19 cellular contexts compared by ENCODE assay signal in genomic region chr9:131030239-131030977, GRCh38. TPM values are rescaled to one million over a fixed set of nuclear protein-coding genes. Genes with fewer than 3 reads are reported as not detected.
DNase-seq lines count a peak whose midpoint lies in the region; ATAC-seq, FAIRE-seq and TF ChIP-seq lines count a peak whose summit lies in the region.
"Had no signal": no experiment of that assay in that cellular context is flagged by ENCODE, and none has a peak within 500 bp of the region (broad histone marks: within the 10 kb centered on the region; RNA-seq: fewer than 3 reads in every experiment).

No MANE protein-coding gene starts in this region.

- H3K27me3 Mint-ChIP-seq in neural progenitor cell (ENCODE audit: insufficient read depth, low read depth): peaks cover 2% of the 10 kb centered on the region

- H3K4me2 ChIP-seq in H1 (ENCODE audit: insufficient read depth in 1 of 2, low read depth in 2 of 2, low read length in 2 of 2) (no peak overlapping the region), neural progenitor cell (no peak overlapping the region)
- H3K4me2 ChIP-seq: GM23338 had no signal

- H3K36me3 ChIP-seq in HUES64 (ENCODE audit: insufficient read depth, low read length) (no peaks in the 10 kb centered on the region), H1 (ENCODE audit: control insufficient read depth in 2 of 4, insufficient read depth in 4 of 4, low read length in 3 of 4) (no peaks in the 10 kb centered on the region), neural progenitor cell (no peaks in the 10 kb centered on the region), esophagus squamous epithelium (no peaks in the 10 kb centered on the region), prostate gland (no peaks in the 10 kb centered on the region)
- H3K36me3 ChIP-seq: HAP-1 had no signal

- H3K9ac ChIP-seq in HUES64 (ENCODE audit: low read depth, low read length): peak overlapping the region; percentile 20; the same call in 1 of the 2 replicates
- no peak overlapping the region for H3K9ac ChIP-seq in H1 (replicated peaks in 1 of 4; ENCODE audit: extremely low read depth in 1 of 4, low read depth in 3 of 4, low read length in 3 of 4)
- no peak overlapping the region for H3K9ac ChIP-seq in neural progenitor cell

- POLR2A ChIA-PET in H1 (lab: Charles Lee; ENCODE audit: partially characterized antibody): interaction anchor here (1.1 to 1.5 kb wide), 2 partner anchors 8 to 19 kb away, joined by 3 to 5 read pairs; no protein-coding TSS in a partner anchor

- 88% methylated on average over 13 of the region's 13 CpGs for WGBS in HUES64
- WGBS in H1 (ENCODE audit: extremely low coverage in 1 of 2, insufficient coverage in 1 of 2, insufficient read length in 1 of 2, insufficient replicate concordance in 2 of 2, low coverage in 1 of 2, low lambda C conversion rate in 2 of 2, missing lambda C conversion rate in 1 of 2), 2 experiments: 89% methylated on average over 13 of the region's 13 CpGs; no CpG with 5 or more reads in 1 of the 2 experiments
- WGBS in esophagus squamous epithelium, 2 donors: 83 to 91% methylated on average over 4 to 10 of the region's 13 CpGs
- 84% methylated on average over 13 of the region's 13 CpGs for WGBS in prostate gland

- no peak overlapping the region for H2AK5ac ChIP-seq in H1 (ENCODE audit: low read depth, low read length)

- no peaks in the 10 kb centered on the region for H3K27me3 ChIP-seq in HUES64 (ENCODE audit: insufficient read depth, low read length)
- H3K27me3 ChIP-seq in H1 (replicated peaks in 1 of 4; ENCODE audit: control insufficient read depth in 3 of 4, extremely low read depth in 1 of 4, insufficient read depth in 3 of 4, low read length in 3 of 4): no peaks in the 10 kb centered on the region
- H3K27me3 ChIP-seq in neural progenitor cell: no peaks in the 10 kb centered on the region
- peaks cover 0 to 32% (median 0%) of the 10 kb centered on the region in 4 donors for H3K27me3 ChIP-seq in esophagus squamous epithelium
- H3K27me3 ChIP-seq in prostate gland (replicated peaks; ENCODE audit: insufficient read depth): no peaks in the 10 kb centered on the region

- no peak overlapping the region for H2BK12ac ChIP-seq in H1 (ENCODE audit: low read depth, low read length)

- H4K5ac ChIP-seq in H1 (ENCODE audit: insufficient read length, low read depth, low read length): no peak overlapping the region

- H3K4me3 ChIP-seq in HUES64 (ENCODE audit: low read length) (no peak overlapping the region), H1 (ENCODE audit: extremely low read depth in 1 of 4, insufficient read depth in 2 of 4, low read depth in 3 of 4, low read length in 4 of 4) (no peak overlapping the region), neural progenitor cell (no peak overlapping the region), esophagus squamous epithelium (no peak overlapping the region), prostate gland (no peak overlapping the region)
- H3K4me3 ChIP-seq: GM23338, HAP-1 had no signal

- H3K36me3 Mint-ChIP-seq in neural progenitor cell: no peaks in the 10 kb centered on the region
- H3K36me3 Mint-ChIP-seq: CD4-positive, alpha-beta memory T cell had no signal

- H3K23me2 ChIP-seq in H1 (ENCODE audit: low read depth, low read length): no peaks in the 10 kb centered on the region

- H3K4me3 Mint-ChIP-seq in neural progenitor cell: no peak overlapping the region
- H3K4me3 Mint-ChIP-seq: CD4-positive, alpha-beta memory T cell; GM23338; HFFc6 had no signal

- no peak overlapping the region for H2BK120ac ChIP-seq in H1 (replicated peaks; ENCODE audit: low read depth, low read length)

- H3K27ac Mint-ChIP-seq in neural progenitor cell: no peak overlapping the region
- H3K27ac Mint-ChIP-seq: CD4-positive, alpha-beta memory T cell; GM23338; HFFc6 had no signal

- peaks cover 16% of the 10 kb centered on the region for H3K4me1 Mint-ChIP-seq in neural progenitor cell
- H3K4me1 Mint-ChIP-seq: CD4-positive, alpha-beta memory T cell; GM23338 had no signal

- no peak overlapping the region for H2BK15ac ChIP-seq in H1 (ENCODE audit: low read length)

- FAIRE-seq in H1 (lab: Jason Lieb, UNC): no peak
- FAIRE-seq: GM12891, GM19239, H54 had no signal

- H3K23ac ChIP-seq in H1 (ENCODE audit: insufficient read length): no peak overlapping the region

- no peak overlapping the region for H3K18ac ChIP-seq in H1 (ENCODE audit: extremely low read depth, low read length)

- TF ChIP-seq EP300 in H1 (IDR thresholded peaks at IDR 0.05; ENCODE audit: borderline replicate concordance in 1 of 2, low read depth in 2 of 2, low read length in 2 of 2): no peak

- H3K4me1 ChIP-seq in HUES64 (ENCODE audit: insufficient read depth, low read length): no peaks in the 10 kb centered on the region
- H3K4me1 ChIP-seq in H1 (replicated peaks in 1 of 4; ENCODE audit: control insufficient read depth in 3 of 4, insufficient read depth in 4 of 4, low read length in 3 of 4): no peaks in the 10 kb centered on the region
- peaks cover 8% of the 10 kb centered on the region for H3K4me1 ChIP-seq in neural progenitor cell
- no peaks in the 10 kb centered on the region for H3K4me1 ChIP-seq in esophagus squamous epithelium
- no peaks in the 10 kb centered on the region for H3K4me1 ChIP-seq in prostate gland (replicated peaks)
- H3K4me1 ChIP-seq: HAP-1 had no signal

- TF ChIP-seq RAD21 in H1 (IDR thresholded peaks at IDR 0.05 in 1 of 2, conservative IDR thresholded peaks at IDR 0.05 in 1 of 2; ENCODE audit: low read depth in 2 of 2, low read length in 2 of 2): no peak

- no peak overlapping the region for H2BK5ac ChIP-seq in H1 (ENCODE audit: low read depth, low read length)

- H2AFZ ChIP-seq in H1 (ENCODE audit: low read length) (no peak overlapping the region), neural progenitor cell (replicated peaks) (peak overlapping the region; percentile 72)
- H2AFZ ChIP-seq: GM23338 had no signal

- H3K79me1 ChIP-seq in H1 (ENCODE audit: low read depth, low read length): no peaks in the 10 kb centered on the region

- DNase-seq in H1 (ENCODE audit: low read depth in 1 of 2, low spot score in 2 of 2) (no peak), neural progenitor cell (ENCODE audit: low spot score) (no peak), esophagus squamous epithelium (lab: John Stamatoyannopoulos, UW) (no peak), prostate gland (ENCODE audit: low spot score) (no peak)
- DNase-seq: C1 segment of cervical spinal cord; Calu3; CD4-positive, alpha-beta memory T cell; COR-L47; DMS53; DMS79 treated with DMSO at 0.1 percent for 48 hours; GF-D8; HFFc6 had no signal

- no peak overlapping the region for H3K14ac ChIP-seq in H1 (ENCODE audit: insufficient read length)

- no peaks in the 10 kb centered on the region for H3K9me3 Mint-ChIP-seq in neural progenitor cell
- H3K9me3 Mint-ChIP-seq: HFFc6 had no signal

- no peak overlapping the region for H3K27ac ChIP-seq in HUES64 (ENCODE audit: low read depth, low read length)
- no peak overlapping the region for H3K27ac ChIP-seq in H1 (ENCODE audit: low read depth, low read length)
- no peak overlapping the region for H3K27ac ChIP-seq in neural progenitor cell
- no peak overlapping the region for H3K27ac ChIP-seq in esophagus squamous epithelium
- H3K27ac ChIP-seq in prostate gland: no peak overlapping the region

- H3K9me3 ChIP-seq in HUES64 (ENCODE audit: insufficient read depth, low read depth, low read length) (no peaks in the 10 kb centered on the region), H1 (ENCODE audit: insufficient read depth in 2 of 2, low read depth in 1 of 2, low read length in 1 of 2) (no peaks in the 10 kb centered on the region), neural progenitor cell (ENCODE audit: low read depth) (no peaks in the 10 kb centered on the region), esophagus squamous epithelium (no peaks in the 10 kb centered on the region), prostate gland (no peaks in the 10 kb centered on the region)
- H3K9me3 ChIP-seq: HAP-1 had no signal

- no peak for TF ChIP-seq CTCF in H1 (IDR thresholded peaks at IDR 0.05; ENCODE audit: control extremely low read depth in 1 of 3, insufficient read depth in 1 of 3, low read depth in 1 of 3, low read length in 3 of 3)
- no peak for TF ChIP-seq CTCF in neural progenitor cell (IDR thresholded peaks at IDR 0.05)
- no peak for TF ChIP-seq CTCF in esophagus squamous epithelium (IDR thresholded peaks at IDR 0.05)
- TF ChIP-seq CTCF in prostate gland (IDR thresholded peaks at IDR 0.05): no peak

- intact Hi-C loops in esophagus squamous epithelium (cut with DNase I) (no loop called here), prostate gland (cut with DNase I) (no loop called here)

- no peaks in the 10 kb centered on the region for H3F3A ChIP-seq in neural progenitor cell (ENCODE audit: low read depth)

- H3K79me2 ChIP-seq in H1 (ENCODE audit: control insufficient read depth in 1 of 2, insufficient read depth in 2 of 2, low read length in 2 of 2) (no peaks in the 10 kb centered on the region), neural progenitor cell (ENCODE audit: low read depth) (no peaks in the 10 kb centered on the region)

- H4K8ac ChIP-seq in H1 (ENCODE audit: extremely low read depth, insufficient read depth, low read length): peak overlapping the region; percentile 46; the same call in 1 of the 2 replicates

- no peak overlapping the region for H4K91ac ChIP-seq in H1 (replicated peaks; ENCODE audit: insufficient read length, low read length)

- TF ChIP-seq POLR2A in H1 (IDR thresholded peaks at IDR 0.05; ENCODE audit: control extremely low read depth in 1 of 2, low read depth in 2 of 2, low read length in 2 of 2): no peak
- no peak for TF ChIP-seq POLR2A in esophagus squamous epithelium (IDR thresholded peaks at IDR 0.05)
- TF ChIP-seq POLR2A in prostate gland (IDR thresholded peaks at IDR 0.05): no peak

- ATAC-seq in GM19397 (IDR thresholded peaks at IDR 0.05; ENCODE audit: unreplicated experiment): no peak
- ATAC-seq: GM23338 had no signal

- H2BK20ac ChIP-seq in H1 (ENCODE audit: low read length): no peak overlapping the region

- CTCF ChIA-PET in H1 (lab: Charles Lee; ENCODE audit: partially characterized antibody): interaction anchor here (0.9 to 2.6 kb wide), 11 partner anchors 8 to 97 kb away, joined by 3 to 15 read pairs (median 5); no protein-coding TSS in a partner anchor

- H3K4ac ChIP-seq in H1 (replicated peaks; ENCODE audit: insufficient read length, low read depth, low read length): no peak overlapping the region

- H4K20me1 ChIP-seq in H1 (replicated peaks in 1 of 2; ENCODE audit: control insufficient read depth in 1 of 2, insufficient read depth in 2 of 2, low read length in 2 of 2): no peaks in the 10 kb centered on the region
- H4K20me1 ChIP-seq in neural progenitor cell (ENCODE audit: low read depth): no peaks in the 10 kb centered on the region

- H3K56ac ChIP-seq in H1 (replicated peaks; ENCODE audit: insufficient read length, low read depth, low read length): no peak overlapping the region

RNA-seq across cellular contexts. Expression of gene LAMC3, which starts 21.4 kb away (rescaled TPM):
- polyA plus RNA-seq in HUES64 (2013, experiment 1 of 2): 6.6 TPM
- 6.4 TPM for polyA plus RNA-seq in HUES64 (2013, experiment 2 of 2)
- 12.3 and 13.2 TPM in 2 replicates for total RNA-seq in H1 (2021; fragmentation: NEBNext Ultra II Directional; extraction: Animal tissue kit (Norgen Biotek cat#: 25700))
- 9.3 and 11.5 TPM in 2 replicates for polyA plus RNA-seq in H1 (2011; rRNA removed)
- 6.0 TPM for polyA plus RNA-seq in H1 (2011; cell fraction: cytosol; rRNA removed)
- 24.8 TPM for polyA plus RNA-seq in H1 (2011; cell fraction: nucleus; rRNA removed)
- 8.0 to 13.0 TPM (median 12.4 TPM) in 4 replicates for polyA plus RNA-seq in H1 (2012, experiment 1 of 2)
- 10.7 TPM for polyA plus RNA-seq in H1 (2012, experiment 2 of 2)
- polyA plus RNA-seq in H1 (2013, experiment 1 of 2): 18.4 TPM
- polyA plus RNA-seq in H1 (2013, experiment 2 of 2): 15.1 TPM
- polyA minus RNA-seq in H1 (2011; rRNA and poly(A)+ RNA removed): 3.8 and 4.1 TPM in 2 replicates
- polyA minus RNA-seq in H1 (2011; cell fraction: cytosol; rRNA and poly(A)+ RNA removed): 4.8 TPM
- 7.2 TPM for polyA minus RNA-seq in H1 (2011; cell fraction: nucleus; rRNA and poly(A)+ RNA removed)
- total RNA-seq in neural progenitor cell (ENCODE audit: low replicate concordance) (0.03 TPM in 1 of 2 replicates, not detected in the other), esophagus squamous epithelium (1 to 10 TPM in 3 of 4 donors, under 1 TPM in 1; 0.53 to 4.6 (median 2.7) TPM), prostate gland (100 to 1,000 TPM in 1 of 2 donors, under 1 TPM in 1; 0.55 to 156 TPM)
- total RNA-seq: Calu3, HFFc6 had no signal
- polyA plus RNA-seq: CD4-positive, alpha-beta memory T cell had no signal
